In the genomic region with DNA sequence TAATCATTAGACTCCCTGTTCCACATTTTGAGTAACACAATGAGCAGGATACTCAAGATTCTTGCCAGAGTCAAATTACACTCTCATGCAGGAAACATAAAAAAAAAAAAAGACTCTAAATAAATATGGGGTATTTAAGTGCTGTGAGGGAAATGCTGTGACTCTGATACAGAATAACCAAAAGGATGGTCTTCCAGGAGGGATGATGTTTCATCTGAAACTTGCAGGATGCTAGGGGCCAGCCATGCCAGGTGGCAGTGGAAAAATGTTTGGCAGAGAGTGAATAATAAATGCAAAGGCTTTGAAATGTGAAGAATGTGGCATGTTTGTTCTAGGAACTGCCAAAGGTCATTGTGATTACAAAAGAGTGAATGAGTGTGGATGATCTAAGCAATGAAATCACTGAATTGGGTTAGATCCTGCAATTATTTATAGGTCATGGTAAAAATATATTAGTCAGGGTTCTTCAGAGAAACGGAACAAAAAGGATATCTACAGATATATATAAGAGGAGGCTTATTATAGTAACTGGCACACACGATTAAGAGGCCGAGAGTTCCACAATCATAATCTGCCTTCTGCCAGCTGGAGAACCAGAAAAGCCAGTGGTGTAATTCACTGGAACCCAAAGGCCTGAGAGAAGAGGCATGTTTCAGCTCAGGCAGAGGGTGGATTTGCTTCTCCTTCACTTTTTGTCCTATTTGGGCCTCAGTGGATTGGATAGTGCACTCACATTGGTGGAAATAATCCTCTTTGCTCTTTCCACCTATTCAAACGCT, we compare ENCODE assay signal across 10 cellular contexts.
DNase-seq lines count a peak whose midpoint lies in the region; ATAC-seq and TF ChIP-seq lines count a peak whose summit lies in the region.
"Had no signal": no experiment of that assay in that cellular context is flagged by ENCODE, and none has a peak within 500 bp of the region (broad histone marks: within the 10 kb centered on the region; RNA-seq: fewer than 3 reads in every experiment).

No MANE protein-coding gene starts in this region.

- H3K27me3 ChIP-seq in WERI-Rb-1 (ENCODE audit: insufficient read depth, low read depth, severe bottlenecking): no peaks in the 10 kb centered on the region
- H3K27me3 ChIP-seq in iPS-20b (ENCODE audit: insufficient read depth, low read length): no peaks in the 10 kb centered on the region
- H3K27me3 ChIP-seq: BLaER1 treated with 17β-estradiol and CSF1 and Interleukin-3, amounts not matched to agents 10 nM and 100 nM had no signal

- peak; percentile 49 for DNase-seq in A172 (ENCODE audit: low spot score)
- peak; percentile 42 for DNase-seq in WERI-Rb-1
- DNase-seq in stimulated activated CD4-positive, alpha-beta T cell treated with anti-CD3 and anti-CD28 coated beads, Interleukin-15, amount 100 ng/mL, for 24 hours: no peak
- no peak for DNase-seq in effector CD4-positive, alpha-beta T cell

- TF ChIP-seq RAD21 in Ishikawa (IDR thresholded peaks at IDR 0.05; ENCODE audit: low read depth): peak; percentile 17; the same call in 1 of the 2 replicates

- no peaks in the 10 kb centered on the region for H3K36me3 ChIP-seq in WERI-Rb-1
- H3K36me3 ChIP-seq in iPS-20b (ENCODE audit: insufficient read depth, low read depth, low read length): no peaks in the 10 kb centered on the region
- H3K36me3 ChIP-seq: BLaER1 treated with 17β-estradiol and CSF1 and Interleukin-3, amounts not matched to agents 10 nM and 100 nM had no signal

- peaks cover 36% of the 10 kb centered on the region for H3K4me1 ChIP-seq in iPS-20b (ENCODE audit: insufficient read depth, low read length)
- H3K4me1 ChIP-seq: BLaER1 treated with 17β-estradiol and CSF1 and Interleukin-3, amounts not matched to agents 10 nM and 100 nM had no signal

- H3K4me3 ChIP-seq in WERI-Rb-1 (ENCODE audit: low read depth, low read length): no peak overlapping the region
- peak overlapping the region; percentile 23; the same call in 1 of the 2 replicates for H3K4me3 ChIP-seq in iPS-20b (ENCODE audit: low read length)
- H3K4me3 ChIP-seq: BLaER1 treated with 17β-estradiol and CSF1 and Interleukin-3, amounts not matched to agents 10 nM and 100 nM had no signal

- no peak overlapping the region for H3K27ac ChIP-seq in WERI-Rb-1
- peak overlapping the region; percentile 32 for H3K27ac ChIP-seq in iPS-20b (ENCODE audit: low read length)
- H3K27ac ChIP-seq: BLaER1 treated with 17β-estradiol and CSF1 and Interleukin-3, amounts not matched to agents 10 nM and 100 nM had no signal

- peak overlapping the region; percentile 39; the same call in 1 of the 2 replicates for H3K9ac ChIP-seq in iPS-20b (ENCODE audit: low read depth, low read length)
- H3K9ac ChIP-seq: BLaER1 treated with 17β-estradiol and CSF1 and Interleukin-3, amounts not matched to agents 10 nM and 100 nM had no signal

- ATAC-seq in GM21526 (IDR thresholded peaks at IDR 0.05; ENCODE audit: low FRiP score, unreplicated experiment) (no peak), HG03571 (IDR thresholded peaks at IDR 0.05; ENCODE audit: unreplicated experiment) (no peak)
- ATAC-seq: natural killer cell treated with Interleukin-12 subunit alpha and Interleukin-12 subunit beta and Interleukin-15 and Interleukin-18, amount 100 ng/mL, for 72 hours had no signal

- TF ChIP-seq EP300 in Ishikawa (IDR thresholded peaks at IDR 0.05; ENCODE audit: borderline replicate concordance): peak; percentile 90

- H3K9me3 ChIP-seq in WERI-Rb-1 (ENCODE audit: severe bottlenecking) (peaks cover 4% of the 10 kb centered on the region), iPS-20b (ENCODE audit: insufficient read depth, low read depth, low read length) (no peaks in the 10 kb centered on the region)

- no peak for TF ChIP-seq CTCF in WERI-Rb-1 (IDR thresholded peaks at IDR 0.05; ENCODE audit: low read depth, low read length)

TF ChIP-seq in Ishikawa, 13 proteins besides CTCF, POLR2A, EP300 and RAD21:
- TF ChIP-seq TCF12 (IDR thresholded peaks at IDR 0.05; ENCODE audit: low read depth) (peak; percentile 94), TEAD4 (IDR thresholded peaks at IDR 0.05) (peak; percentile 94), FOXM1 (IDR thresholded peaks at IDR 0.05; ENCODE audit: borderline replicate concordance, low read depth) (peak; percentile 79), CEBPB (IDR thresholded peaks at IDR 0.05) (peak; percentile 69), NFIC (IDR thresholded peaks at IDR 0.05) (peak; percentile 86)
- TF ChIP-seq, protein P1, sequence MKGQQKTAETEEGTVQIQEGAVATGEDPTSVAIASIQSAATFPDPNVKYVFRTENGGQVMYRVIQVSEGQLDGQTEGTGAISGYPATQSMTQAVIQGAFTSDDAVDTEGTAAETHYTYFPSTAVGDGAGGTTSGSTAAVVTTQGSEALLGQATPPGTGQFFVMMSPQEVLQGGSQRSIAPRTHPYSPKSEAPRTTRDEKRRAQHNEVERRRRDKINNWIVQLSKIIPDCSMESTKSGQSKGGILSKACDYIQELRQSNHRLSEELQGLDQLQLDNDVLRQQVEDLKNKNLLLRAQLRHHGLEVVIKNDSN (IDR thresholded peaks at IDR 0.05): no peak

Comparison
In these comparisons a context has a peak if more than half of its experiments do, and no peak if none do; other contexts are left out.
1. DNase-seq: peak in A172 (single experiment) and WERI-Rb-1 (single experiment); none in stimulated activated CD4-positive, alpha-beta T cell treated with anti-CD3 and anti-CD28 coated beads, Interleukin-15, amount 100 ng/mL, for 24 hours (single experiment) and effector CD4-positive, alpha-beta T cell (single experiment).